In the genomic region with DNA sequence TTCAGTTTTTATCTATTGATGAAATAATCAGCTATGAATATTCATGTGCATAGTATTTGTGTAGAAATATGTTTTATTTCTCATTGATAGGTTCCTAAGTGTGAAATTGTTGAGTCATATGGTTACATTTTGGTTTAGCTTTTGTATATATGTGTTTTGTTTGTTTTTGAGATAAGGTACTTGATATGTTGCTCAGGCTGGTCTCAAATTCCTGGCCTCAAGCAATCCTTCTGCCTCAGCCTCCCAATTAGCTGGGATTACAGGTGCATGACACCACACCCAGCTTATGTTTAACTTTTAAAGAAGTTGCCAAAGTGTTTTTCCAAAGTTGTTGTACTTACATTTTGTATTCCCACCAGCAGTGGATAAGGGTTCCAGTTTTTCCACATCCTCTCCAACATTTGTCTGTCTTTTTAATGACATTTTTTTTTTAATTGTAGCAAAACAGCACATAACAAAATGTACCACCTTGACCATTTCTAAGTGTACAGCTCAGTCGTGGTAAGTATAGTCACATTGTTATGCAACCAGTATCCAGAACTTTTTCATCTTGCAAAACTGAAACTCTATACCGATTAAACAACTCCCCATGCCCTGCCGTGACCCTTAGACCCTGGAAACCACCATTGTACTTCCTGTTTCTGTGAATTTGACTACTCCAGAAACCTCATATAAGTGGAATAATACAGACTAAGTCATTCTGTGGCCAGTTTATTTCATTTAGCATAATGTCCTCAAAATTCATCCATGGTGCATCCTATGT, we compare ENCODE assay signal across 9 cellular contexts. TPM values are rescaled to one million over a fixed set of nuclear protein-coding genes. Genes with fewer than 3 reads are reported as not detected.
DNase-seq lines count a peak whose midpoint lies in the region; ATAC-seq and TF ChIP-seq lines count a peak whose summit lies in the region.
"Had no signal": no experiment of that assay in that cellular context is flagged by ENCODE, and none has a peak within 500 bp of the region (broad histone marks: within the 10 kb centered on the region; RNA-seq: fewer than 3 reads in every experiment).

No MANE protein-coding gene starts in this region.

- no peaks in the 10 kb centered on the region for H3K36me3 Mint-ChIP-seq in naive thymus-derived CD4-positive, alpha-beta T cell
- no peaks in the 10 kb centered on the region for H3K36me3 Mint-ChIP-seq in neural progenitor cell

- intact Hi-C loops in naive thymus-derived CD4-positive, alpha-beta T cell (cut with micrococcal nuclease): no loop called here

- no peaks in the 10 kb centered on the region for H4K20me1 ChIP-seq in neural progenitor cell (ENCODE audit: low read depth)

- H3K27me3 ChIP-seq in naive thymus-derived CD4-positive, alpha-beta T cell (ENCODE audit: control insufficient read depth in 2 of 2, insufficient read depth in 2 of 2, low read length in 2 of 2): no peaks in the 10 kb centered on the region
- no peaks in the 10 kb centered on the region for H3K27me3 ChIP-seq in neural progenitor cell

- peaks cover 0 to 8% of the 10 kb centered on the region in 2 donors for H3K4me1 ChIP-seq in naive thymus-derived CD4-positive, alpha-beta T cell (ENCODE audit: control insufficient read depth in 2 of 2, insufficient read depth in 2 of 2, low read length in 2 of 2)
- H3K4me1 ChIP-seq in neural progenitor cell: no peaks in the 10 kb centered on the region

- H3K4me1 Mint-ChIP-seq in naive thymus-derived CD4-positive, alpha-beta T cell: peaks cover 8 to 12% (median 10%) of the 10 kb centered on the region in 7 donors
- H3K4me1 Mint-ChIP-seq in neural progenitor cell: no peaks in the 10 kb centered on the region

- DNase-seq in SKM-1 treated with dmso at 0.1 percent for 144 hours (lab: John Stamatoyannopoulos, UW; ENCODE audit: unreplicated experiment) (peak; percentile 92), neural progenitor cell (ENCODE audit: low spot score) (no peak), ACHN (no peak), A172 (ENCODE audit: low spot score) (no peak), NCI-H748 treated with DMSO at 0.1 percent for 48 hours (lab: John Stamatoyannopoulos, UW) (no peak)
- DNase-seq in naive thymus-derived CD4-positive, alpha-beta T cell: no peak

- no peak overlapping the region for H2AFZ ChIP-seq in neural progenitor cell (replicated peaks)

- H3K9ac ChIP-seq in neural progenitor cell: no peak overlapping the region

- CTCF ChIA-PET in naive thymus-derived CD4-positive, alpha-beta T cell (lab: Charles Lee): interaction anchor here (0.7 kb wide), 1 partner anchor 53 kb away, joined by 3 read pairs; a partner anchor contains a TSS

- H3K4me3 ChIP-seq in naive thymus-derived CD4-positive, alpha-beta T cell (ENCODE audit: low read length): no peak overlapping the region
- no peak overlapping the region for H3K4me3 ChIP-seq in neural progenitor cell

- ATAC-seq in GM19025 (IDR thresholded peaks at IDR 0.05; ENCODE audit: low read depth, unreplicated experiment) (peak; percentile 81), HG03025 (IDR thresholded peaks at IDR 0.05; ENCODE audit: low FRiP score, unreplicated experiment) (peak; percentile 55)
- ATAC-seq in naive thymus-derived CD4-positive, alpha-beta T cell: peak; percentile 87

- POLR2A ChIA-PET in naive thymus-derived CD4-positive, alpha-beta T cell (lab: Charles Lee): no interaction called here

- H3K27me3 Mint-ChIP-seq in naive thymus-derived CD4-positive, alpha-beta T cell: peaks cover 0 to 14% (median 5%) of the 10 kb centered on the region in 5 donors
- H3K27me3 Mint-ChIP-seq in neural progenitor cell (ENCODE audit: insufficient read depth, low read depth): no peaks in the 10 kb centered on the region
- H3K27me3 Mint-ChIP-seq: central memory CD8-positive, alpha-beta T cell had no signal

- in situ Hi-C loops in ACHN (cut with HindIII; ENCODE audit: low pct_ligation_motif_present, low pct_unique_long_range_greater_than_20kb, low sequenced_read_pairs): no loop called here

- no peaks in the 10 kb centered on the region for H3K36me3 ChIP-seq in naive thymus-derived CD4-positive, alpha-beta T cell (ENCODE audit: control insufficient read depth in 2 of 3, insufficient read depth in 3 of 3, low read length in 3 of 3)
- H3K36me3 ChIP-seq in neural progenitor cell: no peaks in the 10 kb centered on the region

- H3K9me3 ChIP-seq in naive thymus-derived CD4-positive, alpha-beta T cell (ENCODE audit: control insufficient read depth in 2 of 3, low read length in 3 of 3): no peaks in the 10 kb centered on the region
- no peaks in the 10 kb centered on the region for H3K9me3 ChIP-seq in neural progenitor cell (ENCODE audit: low read depth)

- H3K27ac Mint-ChIP-seq in naive thymus-derived CD4-positive, alpha-beta T cell: peak overlapping the region in 1 of 9 donors; percentile 9
- H3K27ac Mint-ChIP-seq in neural progenitor cell: no peak overlapping the region

- H3K4me2 ChIP-seq in neural progenitor cell: no peak overlapping the region

- H3K27ac ChIP-seq in naive thymus-derived CD4-positive, alpha-beta T cell (ENCODE audit: low read depth, low read length): no peak overlapping the region
- no peak overlapping the region for H3K27ac ChIP-seq in neural progenitor cell

- no peaks in the 10 kb centered on the region for H3K79me2 ChIP-seq in neural progenitor cell (ENCODE audit: low read depth)

- H3K9me3 Mint-ChIP-seq in naive thymus-derived CD4-positive, alpha-beta T cell: no peaks in the 10 kb centered on the region
- H3K9me3 Mint-ChIP-seq in neural progenitor cell: no peaks in the 10 kb centered on the region
- H3K9me3 Mint-ChIP-seq: central memory CD8-positive, alpha-beta T cell had no signal

- TF ChIP-seq CTCF in neural progenitor cell (IDR thresholded peaks at IDR 0.05): no peak

- peak overlapping the region in 5 of 10 donors; percentile 0 to 32 (median 21) for H3K4me3 Mint-ChIP-seq in naive thymus-derived CD4-positive, alpha-beta T cell
- H3K4me3 Mint-ChIP-seq in neural progenitor cell: no peak overlapping the region
- H3K4me3 Mint-ChIP-seq: central memory CD8-positive, alpha-beta T cell had no signal

- no peaks in the 10 kb centered on the region for H3F3A ChIP-seq in neural progenitor cell (ENCODE audit: low read depth)

RNA-seq across cellular contexts. Expression of a gene that starts 12.6 kb away (rescaled TPM):
- total RNA-seq in naive thymus-derived CD4-positive, alpha-beta T cell: 10 to 100 TPM; 11.3 to 23.8 (median 12.8) TPM
- polyA plus RNA-seq in naive thymus-derived CD4-positive, alpha-beta T cell: 10 to 100 TPM; 12.3 to 19.2 TPM
- total RNA-seq in neural progenitor cell (ENCODE audit: low replicate concordance): 38.3 and 56.6 TPM in 2 replicates
- 23.7 and 25.9 TPM in 2 replicates for total RNA-seq in A172 (2014; rRNA removed; shearing (Covaris generic))

RNA-seq across cellular contexts. Expression of a gene that starts 53.3 kb away (rescaled TPM):
- total RNA-seq in naive thymus-derived CD4-positive, alpha-beta T cell: 10 to 100 TPM in 2 of 5 experiments, 1 to 10 TPM in 3; 5.1 to 45.7 (median 9.2) TPM
- polyA plus RNA-seq in naive thymus-derived CD4-positive, alpha-beta T cell: 10 to 100 TPM; 44.7 to 60.4 TPM
- total RNA-seq in neural progenitor cell (ENCODE audit: low replicate concordance): 16.3 and 27.6 TPM in 2 replicates
- total RNA-seq in A172 (2014; rRNA removed; shearing (Covaris generic)): 31.9 and 71.3 TPM in 2 replicates

RNA-seq across cellular contexts. Expression of a gene that starts 54.6 kb away (rescaled TPM):
- total RNA-seq in naive thymus-derived CD4-positive, alpha-beta T cell: 1 to 10 TPM; 3.7 to 6.4 (median 6.1) TPM
- polyA plus RNA-seq in naive thymus-derived CD4-positive, alpha-beta T cell: 1 to 10 TPM; 1.6 to 1.8 TPM
- total RNA-seq in neural progenitor cell (ENCODE audit: low replicate concordance): 8.6 and 14.3 TPM in 2 replicates
- 5.4 and 8.1 TPM in 2 replicates for total RNA-seq in A172 (2014; rRNA removed; shearing (Covaris generic))
